ENCODE assay signal across 2 cellular contexts in the genomic region with DNA sequence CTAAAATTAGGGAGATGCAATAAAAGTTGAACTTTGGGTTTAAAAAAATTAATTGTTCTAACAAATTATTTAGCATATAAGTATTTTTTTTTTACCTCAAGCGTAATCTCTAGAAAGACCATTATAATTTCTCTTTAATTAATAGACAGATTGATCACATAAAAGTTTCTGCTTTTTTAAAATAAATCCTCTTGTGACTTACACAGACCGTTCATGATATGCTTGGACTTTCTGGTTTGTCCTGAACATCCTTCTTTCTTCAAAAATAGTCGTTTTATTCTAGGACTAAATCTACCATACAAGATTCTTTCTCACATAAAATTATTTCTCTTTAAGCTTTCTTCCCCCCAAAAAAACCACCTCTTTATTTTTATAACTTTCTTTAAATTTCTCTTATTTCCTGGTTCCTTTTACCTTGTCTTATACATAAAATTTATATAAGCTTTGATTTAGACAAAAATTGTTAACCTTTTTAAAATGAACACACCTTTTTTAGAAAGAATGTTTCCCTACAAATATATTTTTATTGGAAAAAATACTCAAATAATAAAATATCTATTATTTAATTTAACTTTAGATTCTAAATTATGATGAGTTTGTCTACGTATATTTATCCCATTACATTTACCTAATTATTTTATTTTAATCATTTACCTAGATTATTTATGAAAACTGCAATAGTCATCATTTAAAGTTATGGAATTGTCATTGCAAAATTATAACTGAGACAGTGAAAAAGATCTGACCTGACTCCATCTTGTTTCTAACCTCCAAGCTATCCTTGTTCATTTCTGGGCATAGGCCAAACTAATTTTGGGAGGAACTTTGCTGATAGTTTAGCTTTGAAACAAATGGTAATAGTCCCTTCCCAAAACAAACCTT.
TF ChIP-seq lines count a peak whose summit lies in the region.

No MANE protein-coding gene starts in this region.

TF ChIP-seq in HepG2, 621 proteins besides CTCF, POLR2A, EP300 and RAD21:
- peak in 1 of 2 experiments; percentile 64; a peak in 2 of 4 replicates for TF ChIP-seq MAFK (conservative IDR thresholded peaks at IDR 0.05 in 1 of 2, IDR thresholded peaks at IDR 0.05 in 1 of 2; ENCODE audit: low read length in 2 of 2)
- TF ChIP-seq ZFP36 (IDR thresholded peaks at IDR 0.05; ENCODE audit: borderline replicate concordance, low read depth, low read length, partially characterized antibody): peak; percentile 92
- TF ChIP-seq, protein P1, sequence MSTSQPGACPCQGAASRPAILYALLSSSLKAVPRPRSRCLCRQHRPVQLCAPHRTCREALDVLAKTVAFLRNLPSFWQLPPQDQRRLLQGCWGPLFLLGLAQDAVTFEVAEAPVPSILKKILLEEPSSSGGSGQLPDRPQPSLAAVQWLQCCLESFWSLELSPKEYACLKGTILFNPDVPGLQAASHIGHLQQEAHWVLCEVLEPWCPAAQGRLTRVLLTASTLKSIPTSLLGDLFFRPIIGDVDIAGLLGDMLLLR (CRISPR knock-in tag; IDR thresholded peaks at IDR 0.05): no peak
- no peak for TF ChIP-seq ZNF317 (CRISPR knock-in tag; IDR thresholded peaks at IDR 0.05)
- peak; percentile 31; the same call in 1 of the 2 replicates for TF ChIP-seq MAFF (IDR thresholded peaks at IDR 0.05; ENCODE audit: low read depth, low read length)
- peak; percentile 48; the same call in 1 of the 2 replicates for TF ChIP-seq ZNF724P (CRISPR knock-in tag; IDR thresholded peaks at IDR 0.05; ENCODE audit: borderline replicate concordance)

TF ChIP-seq in K562, 482 proteins besides CTCF, POLR2A, EP300 and RAD21:
- TF ChIP-seq, protein P2, sequence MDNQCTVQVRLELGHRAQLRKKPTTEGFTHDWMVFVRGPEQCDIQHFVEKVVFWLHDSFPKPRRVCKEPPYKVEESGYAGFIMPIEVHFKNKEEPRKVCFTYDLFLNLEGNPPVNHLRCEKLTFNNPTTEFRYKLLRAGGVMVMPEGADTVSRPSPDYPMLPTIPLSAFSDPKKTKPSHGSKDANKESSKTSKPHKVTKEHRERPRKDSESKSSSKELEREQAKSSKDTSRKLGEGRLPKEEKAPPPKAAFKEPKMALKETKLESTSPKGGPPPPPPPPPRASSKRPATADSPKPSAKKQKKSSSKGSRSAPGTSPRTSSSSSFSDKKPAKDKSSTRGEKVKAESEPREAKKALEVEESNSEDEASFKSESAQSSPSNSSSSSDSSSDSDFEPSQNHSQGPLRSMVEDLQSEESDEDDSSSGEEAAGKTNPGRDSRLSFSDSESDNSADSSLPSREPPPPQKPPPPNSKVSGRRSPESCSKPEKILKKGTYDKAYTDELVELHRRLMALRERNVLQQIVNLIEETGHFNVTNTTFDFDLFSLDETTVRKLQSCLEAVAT (IDR thresholded peaks at IDR 0.05): no peak
- TF ChIP-seq MCM3 (IDR thresholded peaks at IDR 0.05) (no peak), MAFF (IDR thresholded peaks at IDR 0.05; ENCODE audit: low read length) (peak; percentile 17; the same call in 1 of the 2 replicates), MAFG (tag; conservative IDR thresholded peaks at IDR 0.05) (0 out of 2 replicates have a peak, but pooled peaks have one; percentile 10), C11orf30 (IDR thresholded peaks at IDR 0.05; ENCODE audit: low read depth) (peak; percentile 53; the same call in 1 of the 2 replicates), ZNF316 (IDR thresholded peaks at IDR 0.05) (peak; percentile 83), ZFP36 (IDR thresholded peaks at IDR 0.05; ENCODE audit: low read depth, low read length, partially characterized antibody) (peak; percentile 86)
- TF ChIP-seq, protein P3, sequence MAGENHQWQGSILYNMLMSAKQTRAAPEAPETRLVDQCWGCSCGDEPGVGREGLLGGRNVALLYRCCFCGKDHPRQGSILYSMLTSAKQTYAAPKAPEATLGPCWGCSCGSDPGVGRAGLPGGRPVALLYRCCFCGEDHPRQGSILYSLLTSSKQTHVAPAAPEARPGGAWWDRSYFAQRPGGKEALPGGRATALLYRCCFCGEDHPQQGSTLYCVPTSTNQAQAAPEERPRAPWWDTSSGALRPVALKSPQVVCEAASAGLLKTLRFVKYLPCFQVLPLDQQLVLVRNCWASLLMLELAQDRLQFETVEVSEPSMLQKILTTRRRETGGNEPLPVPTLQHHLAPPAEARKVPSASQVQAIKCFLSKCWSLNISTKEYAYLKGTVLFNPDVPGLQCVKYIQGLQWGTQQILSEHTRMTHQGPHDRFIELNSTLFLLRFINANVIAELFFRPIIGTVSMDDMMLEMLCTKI (IDR thresholded peaks at IDR 0.05; ENCODE audit: partially characterized antibody): no peak
- TF ChIP-seq, protein P4, sequence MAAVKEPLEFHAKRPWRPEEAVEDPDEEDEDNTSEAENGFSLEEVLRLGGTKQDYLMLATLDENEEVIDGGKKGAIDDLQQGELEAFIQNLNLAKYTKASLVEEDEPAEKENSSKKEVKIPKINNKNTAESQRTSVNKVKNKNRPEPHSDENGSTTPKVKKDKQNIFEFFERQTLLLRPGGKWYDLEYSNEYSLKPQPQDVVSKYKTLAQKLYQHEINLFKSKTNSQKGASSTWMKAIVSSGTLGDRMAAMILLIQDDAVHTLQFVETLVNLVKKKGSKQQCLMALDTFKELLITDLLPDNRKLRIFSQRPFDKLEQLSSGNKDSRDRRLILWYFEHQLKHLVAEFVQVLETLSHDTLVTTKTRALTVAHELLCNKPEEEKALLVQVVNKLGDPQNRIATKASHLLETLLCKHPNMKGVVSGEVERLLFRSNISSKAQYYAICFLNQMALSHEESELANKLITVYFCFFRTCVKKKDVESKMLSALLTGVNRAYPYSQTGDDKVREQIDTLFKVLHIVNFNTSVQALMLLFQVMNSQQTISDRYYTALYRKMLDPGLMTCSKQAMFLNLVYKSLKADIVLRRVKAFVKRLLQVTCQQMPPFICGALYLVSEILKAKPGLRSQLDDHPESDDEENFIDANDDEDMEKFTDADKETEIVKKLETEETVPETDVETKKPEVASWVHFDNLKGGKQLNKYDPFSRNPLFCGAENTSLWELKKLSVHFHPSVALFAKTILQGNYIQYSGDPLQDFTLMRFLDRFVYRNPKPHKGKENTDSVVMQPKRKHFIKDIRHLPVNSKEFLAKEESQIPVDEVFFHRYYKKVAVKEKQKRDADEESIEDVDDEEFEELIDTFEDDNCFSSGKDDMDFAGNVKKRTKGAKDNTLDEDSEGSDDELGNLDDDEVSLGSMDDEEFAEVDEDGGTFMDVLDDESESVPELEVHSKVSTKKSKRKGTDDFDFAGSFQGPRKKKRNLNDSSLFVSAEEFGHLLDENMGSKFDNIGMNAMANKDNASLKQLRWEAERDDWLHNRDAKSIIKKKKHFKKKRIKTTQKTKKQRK (IDR thresholded peaks at IDR 0.05; ENCODE audit: borderline replicate concordance, low read depth, low read length): peak; percentile 49; the same call in 1 of the 2 replicates
